In the genomic region with DNA sequence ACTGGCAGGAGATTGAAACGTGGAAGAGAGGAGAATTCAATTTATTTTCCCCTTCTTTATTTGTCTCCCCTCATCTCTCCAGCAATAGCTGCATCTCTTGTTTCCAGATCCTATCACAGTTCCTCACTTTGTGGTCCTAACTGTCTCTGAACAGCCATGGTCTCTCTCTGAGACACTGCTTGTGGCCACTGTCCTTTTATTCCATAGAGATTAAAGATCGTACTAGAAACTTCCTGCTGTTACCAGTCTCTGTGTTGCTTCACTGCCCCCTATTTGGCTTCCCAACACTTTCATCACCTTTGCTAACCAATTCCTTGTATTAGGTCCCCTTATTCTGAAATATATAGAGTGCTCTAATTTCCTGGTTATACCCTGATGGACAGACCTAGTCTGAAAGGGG, we compare ENCODE assay signal across 2 cellular contexts.
TF ChIP-seq lines count a peak whose summit lies in the region.

No MANE protein-coding gene starts in this region.

TF ChIP-seq in HepG2, 621 proteins besides CTCF, POLR2A, EP300 and RAD21:
- no peak for TF ChIP-seq TCF7L2 (IDR thresholded peaks at IDR 0.05; ENCODE audit: low read depth, low read length)
- no peak for TF ChIP-seq ELF4 (CRISPR knock-in tag; IDR thresholded peaks at IDR 0.05; ENCODE audit: borderline replicate concordance)
- TF ChIP-seq, protein P1, sequence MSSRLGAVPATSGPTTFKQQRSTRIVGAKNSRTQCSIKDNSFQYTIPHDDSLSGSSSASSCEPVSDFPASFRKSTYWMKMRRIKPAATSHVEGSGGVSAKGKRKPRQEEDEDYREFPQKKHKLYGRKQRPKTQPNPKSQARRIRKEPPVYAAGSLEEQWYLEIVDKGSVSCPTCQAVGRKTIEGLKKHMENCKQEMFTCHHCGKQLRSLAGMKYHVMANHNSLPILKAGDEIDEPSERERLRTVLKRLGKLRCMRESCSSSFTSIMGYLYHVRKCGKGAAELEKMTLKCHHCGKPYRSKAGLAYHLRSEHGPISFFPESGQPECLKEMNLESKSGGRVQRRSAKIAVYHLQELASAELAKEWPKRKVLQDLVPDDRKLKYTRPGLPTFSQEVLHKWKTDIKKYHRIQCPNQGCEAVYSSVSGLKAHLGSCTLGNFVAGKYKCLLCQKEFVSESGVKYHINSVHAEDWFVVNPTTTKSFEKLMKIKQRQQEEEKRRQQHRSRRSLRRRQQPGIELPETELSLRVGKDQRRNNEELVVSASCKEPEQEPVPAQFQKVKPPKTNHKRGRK (CRISPR knock-in tag; IDR thresholded peaks at IDR 0.05): no peak
- no peak for TF ChIP-seq MTA3 (CRISPR knock-in tag; IDR thresholded peaks at IDR 0.05)
- TF ChIP-seq ISX (CRISPR knock-in tag; conservative IDR thresholded peaks at IDR 0.05): no peak
- no peak for TF ChIP-seq SNAPC2 (CRISPR knock-in tag; IDR thresholded peaks at IDR 0.05)
- TF ChIP-seq ZNF274 (CRISPR knock-in tag; IDR thresholded peaks at IDR 0.05): no peak
- TF ChIP-seq, protein P2, sequence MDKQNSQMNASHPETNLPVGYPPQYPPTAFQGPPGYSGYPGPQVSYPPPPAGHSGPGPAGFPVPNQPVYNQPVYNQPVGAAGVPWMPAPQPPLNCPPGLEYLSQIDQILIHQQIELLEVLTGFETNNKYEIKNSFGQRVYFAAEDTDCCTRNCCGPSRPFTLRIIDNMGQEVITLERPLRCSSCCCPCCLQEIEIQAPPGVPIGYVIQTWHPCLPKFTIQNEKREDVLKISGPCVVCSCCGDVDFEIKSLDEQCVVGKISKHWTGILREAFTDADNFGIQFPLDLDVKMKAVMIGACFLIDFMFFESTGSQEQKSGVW (CRISPR knock-in tag; IDR thresholded peaks at IDR 0.05; ENCODE audit: borderline replicate concordance): no peak
- TF ChIP-seq SMAD3 (CRISPR knock-in tag; IDR thresholded peaks at IDR 0.05): no peak
- no peak for TF ChIP-seq ZNF563 (CRISPR knock-in tag; IDR thresholded peaks at IDR 0.05)
- TF ChIP-seq, protein P3, sequence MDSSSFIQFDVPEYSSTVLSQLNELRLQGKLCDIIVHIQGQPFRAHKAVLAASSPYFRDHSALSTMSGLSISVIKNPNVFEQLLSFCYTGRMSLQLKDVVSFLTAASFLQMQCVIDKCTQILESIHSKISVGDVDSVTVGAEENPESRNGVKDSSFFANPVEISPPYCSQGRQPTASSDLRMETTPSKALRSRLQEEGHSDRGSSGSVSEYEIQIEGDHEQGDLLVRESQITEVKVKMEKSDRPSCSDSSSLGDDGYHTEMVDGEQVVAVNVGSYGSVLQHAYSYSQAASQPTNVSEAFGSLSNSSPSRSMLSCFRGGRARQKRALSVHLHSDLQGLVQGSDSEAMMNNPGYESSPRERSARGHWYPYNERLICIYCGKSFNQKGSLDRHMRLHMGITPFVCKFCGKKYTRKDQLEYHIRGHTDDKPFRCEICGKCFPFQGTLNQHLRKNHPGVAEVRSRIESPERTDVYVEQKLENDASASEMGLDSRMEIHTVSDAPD (CRISPR knock-in tag; IDR thresholded peaks at IDR 0.05): no peak
- no peak for TF ChIP-seq POLR2AphosphoS5 (IDR thresholded peaks at IDR 0.05; ENCODE audit: low read depth, low read length)
- TF ChIP-seq MIXL1 (CRISPR knock-in tag; IDR thresholded peaks at IDR 0.05): no peak
- TF ChIP-seq, protein P4, sequence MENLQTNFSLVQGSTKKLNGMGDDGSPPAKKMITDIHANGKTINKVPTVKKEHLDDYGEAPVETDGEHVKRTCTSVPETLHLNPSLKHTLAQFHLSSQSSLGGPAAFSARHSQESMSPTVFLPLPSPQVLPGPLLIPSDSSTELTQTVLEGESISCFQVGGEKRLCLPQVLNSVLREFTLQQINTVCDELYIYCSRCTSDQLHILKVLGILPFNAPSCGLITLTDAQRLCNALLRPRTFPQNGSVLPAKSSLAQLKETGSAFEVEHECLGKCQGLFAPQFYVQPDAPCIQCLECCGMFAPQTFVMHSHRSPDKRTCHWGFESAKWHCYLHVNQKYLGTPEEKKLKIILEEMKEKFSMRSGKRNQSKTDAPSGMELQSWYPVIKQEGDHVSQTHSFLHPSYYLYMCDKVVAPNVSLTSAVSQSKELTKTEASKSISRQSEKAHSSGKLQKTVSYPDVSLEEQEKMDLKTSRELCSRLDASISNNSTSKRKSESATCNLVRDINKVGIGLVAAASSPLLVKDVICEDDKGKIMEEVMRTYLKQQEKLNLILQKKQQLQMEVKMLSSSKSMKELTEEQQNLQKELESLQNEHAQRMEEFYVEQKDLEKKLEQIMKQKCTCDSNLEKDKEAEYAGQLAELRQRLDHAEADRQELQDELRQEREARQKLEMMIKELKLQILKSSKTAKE (CRISPR knock-in tag; IDR thresholded peaks at IDR 0.05; ENCODE audit: borderline replicate concordance): no peak
- no peak for TF ChIP-seq ZNF337 (CRISPR knock-in tag; IDR thresholded peaks at IDR 0.05; ENCODE audit: borderline replicate concordance, low read depth)
- TF ChIP-seq, protein P5, sequence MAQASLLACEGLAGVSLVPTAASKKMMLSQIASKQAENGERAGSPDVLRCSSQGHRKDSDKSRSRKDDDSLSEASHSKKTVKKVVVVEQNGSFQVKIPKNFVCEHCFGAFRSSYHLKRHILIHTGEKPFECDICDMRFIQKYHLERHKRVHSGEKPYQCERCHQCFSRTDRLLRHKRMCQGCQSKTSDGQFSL (CRISPR knock-in tag; IDR thresholded peaks at IDR 0.05): no peak
- TF ChIP-seq MTF2 (CRISPR knock-in tag; IDR thresholded peaks at IDR 0.05; ENCODE audit: borderline replicate concordance): no peak

TF ChIP-seq in SK-N-SH treated with all-trans-retinoic acid at 6 μM for 48 hours, 23 proteins besides CTCF, POLR2A, EP300 and RAD21:
- TF ChIP-seq ESRRG (CRISPR knock-in tag; IDR thresholded peaks at IDR 0.05) (no peak), CSDC2 (CRISPR knock-in tag; IDR thresholded peaks at IDR 0.05) (no peak), TOX (CRISPR knock-in tag; IDR thresholded peaks at IDR 0.05; ENCODE audit: borderline replicate concordance) (no peak)
